In genomic region chr18:48951448-48952286, GRCh38 we compare ENCODE assay signal across 8 cellular contexts.
DNase-seq lines count a peak whose midpoint lies in the region; ATAC-seq and TF ChIP-seq lines count a peak whose summit lies in the region.

No MANE protein-coding gene starts in this region.

- H3K4me3 ChIP-seq in AG09309 (ENCODE audit: control insufficient read depth, low read depth, low read length) = peak overlapping the region; percentile 68
- peak overlapping the region; percentile 82 for H3K4me3 ChIP-seq in choroid plexus epithelial cell (ENCODE audit: low read depth, low read length)

- peak; percentile 8 for TF ChIP-seq CTCF in AG09309 (IDR thresholded peaks at IDR 0.05; ENCODE audit: control insufficient read depth, insufficient read depth, low read depth, low read length, missing control alignments)
- TF ChIP-seq CTCF in choroid plexus epithelial cell (conservative IDR thresholded peaks at IDR 0.05; ENCODE audit: low read depth, low read length) = no peak

- DNase-seq in AG09309 (ENCODE audit: low read depth) (peak; percentile 75), NCI-H446 treated with DMSO at 0.1 percent for 48 hours (lab: John Stamatoyannopoulos, UW) (peak; percentile 48), choroid plexus epithelial cell (ENCODE audit: low read depth) (peak; percentile 94), kidney tubule cell (ENCODE audit: low spot score) (peak; percentile 94)
- peak; percentile 73 for DNase-seq in activated CD4-positive, alpha-beta T cell treated with anti-CD3 and anti-CD28 coated beads for 1 hour
- peak; percentile 70 for DNase-seq in stimulated activated CD4-positive, alpha-beta T cell treated with anti-CD3 and anti-CD28 coated beads, Interleukin-1b, Interleukin-23, amount 100 ng/mL, for 48 hours

- peak; percentile 38 for ATAC-seq in GM19023 (IDR thresholded peaks at IDR 0.05; ENCODE audit: unreplicated experiment)
- ATAC-seq in HG03139 (IDR thresholded peaks at IDR 0.05; ENCODE audit: unreplicated experiment) = peak; percentile 33

Comparison
In these comparisons a context has a peak if more than half of its experiments do, and no peak if none do; other contexts are left out.
1. Peak in every context shown above with its lines: DNase-seq, ATAC-seq and H3K4me3 ChIP-seq.